ENCODE assay signal across 29 cellular contexts in genomic region chr21:45313682-45314081, GRCh38. TPM values are rescaled to one million over a fixed set of nuclear protein-coding genes. Genes with fewer than 3 reads are reported as not detected.
DNase-seq lines count a peak whose midpoint lies in the region; ATAC-seq, FAIRE-seq and TF ChIP-seq lines count a peak whose summit lies in the region.
"Had no signal": no experiment of that assay in that cellular context is flagged by ENCODE, and none has a peak within 500 bp of the region (broad histone marks: within the 10 kb centered on the region; RNA-seq: fewer than 3 reads in every experiment).

No MANE protein-coding gene starts in this region.

- TF ChIP-seq CTCF in IMR-90 (conservative IDR thresholded peaks at IDR 0.05; ENCODE audit: low read depth, low read length) (no peak), K562 (IDR thresholded peaks at IDR 0.05 in 2 of 3, conservative IDR thresholded peaks at IDR 0.05 in 1 of 3; ENCODE audit: insufficient read depth in 2 of 3, low read depth in 1 of 3, low read length in 3 of 3) (no peak), fibroblast of villous mesenchyme (IDR thresholded peaks at IDR 0.05; ENCODE audit: insufficient read depth, low read depth, low read length) (no peak), type B pancreatic cell (conservative IDR thresholded peaks at IDR 0.05) (no peak)

- no peak overlapping the region for H3K4me3 ChIP-seq in IMR-90 (ENCODE audit: insufficient read depth, low read depth, low read length)
- no peak overlapping the region for H3K4me3 ChIP-seq in K562
- no peak overlapping the region for H3K4me3 ChIP-seq in fibroblast of villous mesenchyme (ENCODE audit: low read depth, low read length)
- H3K4me3 ChIP-seq in SJCRH30, result no peak overlapping the region
- H3K4me3 ChIP-seq: A549, GM12878 had no signal

- H2BK20ac ChIP-seq in IMR-90 (ENCODE audit: low read depth, low read length), result no peak overlapping the region

- H3K79me2 ChIP-seq in K562 (ENCODE audit: control insufficient read depth, insufficient read depth, low read length), result no peaks in the 10 kb centered on the region

- H4K91ac ChIP-seq in IMR-90 (ENCODE audit: insufficient read depth, low read depth, low read length), result no peak overlapping the region; the same call in 1 of the 2 replicates

- H3K9ac ChIP-seq in IMR-90 (ENCODE audit: low read depth, low read length) (no peak overlapping the region), K562 (ENCODE audit: insufficient read depth in 1 of 2, low read depth in 2 of 2, low read length in 2 of 2) (no peak overlapping the region)

- H3K18ac ChIP-seq in IMR-90 (ENCODE audit: low read depth, low read length), result no peak overlapping the region

- no CpG with 5 or more reads among the region's 3 CpGs for WGBS in IMR-90 (ENCODE audit: extremely low coverage in 2 of 2, insufficient read length in 1 of 2), 2 experiments
- 0% methylated on average over 3 of the region's 3 CpGs for whole genome bisulfite sequencing in K562 (ENCODE audit: insufficient coverage, low coverage, missing lambda C conversion rate)

- H4K5ac ChIP-seq in IMR-90 (ENCODE audit: low read depth, low read length), result no peak overlapping the region

- H3K23ac ChIP-seq in IMR-90 (ENCODE audit: low read depth, low read length), result no peak overlapping the region

- H3K4ac ChIP-seq in IMR-90 (ENCODE audit: low read depth, low read length), result peak overlapping the region; percentile 50; the same call in 1 of the 2 replicates

- ATAC-seq in IMR-90 (ENCODE audit: low read depth) (no peak), K562 (no peak), HG03108 (IDR thresholded peaks at IDR 0.05; ENCODE audit: unreplicated experiment) (no peak)
- ATAC-seq: A549, GM12878 had no signal

- H3K27ac Mint-ChIP-seq in type B pancreatic cell, result peak overlapping the region; percentile 13
- H3K27ac Mint-ChIP-seq: B cell; CD4-positive, CD25-positive, alpha-beta regulatory T cell; CD8-positive, alpha-beta memory T cell had no signal

- H3K4me2 ChIP-seq in IMR-90 (ENCODE audit: low read depth, low read length), result no peak overlapping the region
- H3K4me2 ChIP-seq in K562 (ENCODE audit: insufficient read depth, low read length), result no peak overlapping the region
- H3K4me2 ChIP-seq: A549 had no signal

- peaks cover 24% of the 10 kb centered on the region for H3K4me1 ChIP-seq in IMR-90 (ENCODE audit: control insufficient read depth, insufficient read depth, low read length)
- peaks cover 8 to 26% of the 10 kb centered on the region in 2 experiments for H3K4me1 ChIP-seq in K562 (replicated peaks in 1 of 2; ENCODE audit: control insufficient read depth in 2 of 2, insufficient read depth in 2 of 2, low read length in 2 of 2)
- H3K4me1 ChIP-seq in SJCRH30, result peaks cover 14% of the 10 kb centered on the region

- no peaks in the 10 kb centered on the region for H3K9me3 Mint-ChIP-seq in type B pancreatic cell
- H3K9me3 Mint-ChIP-seq: CD8-positive, alpha-beta memory T cell had no signal

- peaks cover 4% of the 10 kb centered on the region for H3K36me3 Mint-ChIP-seq in type B pancreatic cell
- H3K36me3 Mint-ChIP-seq: CD14-positive monocyte; CD4-positive, alpha-beta memory T cell; CD4-positive, CD25-positive, alpha-beta regulatory T cell had no signal

- TF ChIP-seq POLR2A in IMR-90 (IDR thresholded peaks at IDR 0.05; ENCODE audit: low read depth, low read length) (no peak), K562 (conservative IDR thresholded peaks at IDR 0.05) (no peak)

- TF ChIP-seq RAD21 in IMR-90 (IDR thresholded peaks at IDR 0.05; ENCODE audit: low read length), result no peak
- TF ChIP-seq RAD21 in K562 (CRISPR knock-in tag; conservative IDR thresholded peaks at IDR 0.05 in 1 of 2, IDR thresholded peaks at IDR 0.05 in 1 of 2), result no peak

- H3K27ac ChIP-seq in IMR-90 (ENCODE audit: insufficient read depth, low read length) (no peak overlapping the region), K562 (ENCODE audit: extremely low read depth, low read depth, low read length) (no peak overlapping the region), SJCRH30 (no peak overlapping the region)
- H3K27ac ChIP-seq: A549 had no signal

- CTCF ChIA-PET in IMR-90 (lab: Yijun Ruan, JAX) (no interaction called here), K562 (lab: Yijun Ruan, JAX; ENCODE audit: low intra/inter-chr PET ratio) (no interaction called here)

- no peak overlapping the region; the same call in 1 of the 2 replicates for H2BK120ac ChIP-seq in IMR-90 (ENCODE audit: low read depth, low read length)

- H3K4me1 Mint-ChIP-seq in type B pancreatic cell (ENCODE audit: unreplicated experiment), result peaks cover 8% of the 10 kb centered on the region
- H3K4me1 Mint-ChIP-seq: B cell had no signal

- H3K9me1 ChIP-seq in IMR-90 (ENCODE audit: insufficient read depth, low read length) (peaks cover 19% of the 10 kb centered on the region), K562 (ENCODE audit: control insufficient read depth, insufficient read depth, low read length) (no peaks in the 10 kb centered on the region)

- H2BK15ac ChIP-seq in IMR-90 (ENCODE audit: low read depth, low read length), result no peak overlapping the region

- H3K27me3 Mint-ChIP-seq in type B pancreatic cell, result no peaks in the 10 kb centered on the region

- peaks cover 0 to 14% of the 10 kb centered on the region in 2 experiments; a peak in 2 of 4 replicates for H3K79me1 ChIP-seq in IMR-90 (ENCODE audit: low read depth in 1 of 2, low read length in 2 of 2)

- BruUV-seq in IMR-90 (replicated peaks; lab: Mats Ljungman, UMichigan) (no TSS peak), K562 (replicated peaks; lab: Mats Ljungman, UMichigan) (no TSS peak)

- no peak overlapping the region; the same call in 1 of the 2 replicates for H2AK5ac ChIP-seq in IMR-90 (ENCODE audit: low read depth, low read length)

- in situ Hi-C loops in IMR-90 (cut with MboI; ENCODE audit: low sequenced_read_pairs) (no loop called here), K562 (cut with MboI) (no loop called here)

- no peak overlapping the region for H3K14ac ChIP-seq in IMR-90 (replicated peaks; ENCODE audit: low read depth, low read length)

- DNase-seq in IMR-90, result no peak
- no peak for DNase-seq in K562 (ENCODE audit: extremely low read depth in 1 of 4, low spot score in 3 of 4)
- DNase-seq in fibroblast of villous mesenchyme (ENCODE audit: low read depth), result peak; percentile 81
- no peak for DNase-seq in type B pancreatic cell (ENCODE audit: extremely low spot score, unreplicated experiment)
- no peak for DNase-seq in NCI-H774 (lab: John Stamatoyannopoulos, UW)
- no peak for DNase-seq in dedifferentiated amniotic fluid mesenchymal stem cell (ENCODE audit: extremely low spot score)
- no peak for DNase-seq in SJCRH30
- DNase-seq: 8988T; AML-193; C1 segment of cervical spinal cord; CD4-positive, alpha-beta memory T cell; CD4-positive, CD25-positive, alpha-beta regulatory T cell; CD8-positive, alpha-beta memory T cell; COR-L47; DMS 273 treated with DMSO at 0.1 percent for 48 hours; DMS153; DMS53; DMS79; DND-41; EL; GDM1 had no signal

- H3K9me3 ChIP-seq in IMR-90 (ENCODE audit: control insufficient read depth, insufficient read depth, low read length) (no peaks in the 10 kb centered on the region), K562 (replicated peaks; ENCODE audit: control insufficient read depth, insufficient read depth, low read depth, low read length) (no peaks in the 10 kb centered on the region), SJCRH30 (replicated peaks) (0 out of 2 replicates have a peak, but pooled peaks cover 6% of the 10 kb centered on the region)
- H3K9me3 ChIP-seq: A549 had no signal

- H4K20me1 ChIP-seq in IMR-90 (ENCODE audit: insufficient read depth, low read length) (no peaks in the 10 kb centered on the region; the same call in 1 of the 2 replicates), K562 (replicated peaks; ENCODE audit: control insufficient read depth, insufficient read depth, low read length) (peaks cover 4% of the 10 kb centered on the region; the same call in 1 of the 2 replicates)

- H3K36me3 ChIP-seq in IMR-90 (ENCODE audit: control insufficient read depth, insufficient read depth, low read length) (no peaks in the 10 kb centered on the region), K562 (ENCODE audit: control insufficient read depth, insufficient read depth, low read length) (no peaks in the 10 kb centered on the region), SJCRH30 (no peaks in the 10 kb centered on the region)

- no peak overlapping the region for H4K8ac ChIP-seq in IMR-90 (ENCODE audit: low read depth in 2 of 2, low read length in 2 of 2)

- H2AFZ ChIP-seq in IMR-90 (replicated peaks; ENCODE audit: low read length, poor library complexity), result no peak overlapping the region
- H2AFZ ChIP-seq in K562 (ENCODE audit: low read depth, low read length), result no peak overlapping the region

- no peak overlapping the region for H2BK5ac ChIP-seq in IMR-90 (ENCODE audit: low read depth, low read length, poor library complexity, severe bottlenecking)

- no peak overlapping the region for H2AK9ac ChIP-seq in IMR-90 (replicated peaks; ENCODE audit: low read depth, low read length, poor library complexity)

- H3K56ac ChIP-seq in IMR-90 (ENCODE audit: extremely low read depth, insufficient read depth, low read length), result no peak overlapping the region

- no peak overlapping the region for H3K4me3 Mint-ChIP-seq in type B pancreatic cell
- H3K4me3 Mint-ChIP-seq: B cell; CD14-positive monocyte; CD4-positive, alpha-beta memory T cell; CD4-positive, CD25-positive, alpha-beta regulatory T cell; CD8-positive, alpha-beta memory T cell had no signal

- POLR2A ChIA-PET in IMR-90 (lab: Charles Lee; ENCODE audit: unreplicated experiment) (no interaction called here), K562 (lab: Yijun Ruan, JAX) (interaction anchor here (0.8 to 1.2 kb wide), 3 partner anchors 9 to 204 kb away, joined by 3 read pairs; no protein-coding TSS in a partner anchor)

- FAIRE-seq in K562 (lab: Jason Lieb, UNC), result peak; percentile 26
- FAIRE-seq: A549, GM12878, GM12892, GM18507, GM19239 had no signal

- intact Hi-C loops in IMR-90 (cut with micrococcal nuclease), result no loop called here
- intact Hi-C loops in K562 (cut with micrococcal nuclease), result no loop called here

- H3K27me3 ChIP-seq in IMR-90 (ENCODE audit: control insufficient read depth, insufficient read depth, low read length) (no peaks in the 10 kb centered on the region), K562 (ENCODE audit: control insufficient read depth in 2 of 2, insufficient read depth in 2 of 2, low read length in 2 of 2) (peaks cover 15 to 29% of the 10 kb centered on the region in 2 experiments; a peak in 4 of 5 replicates), SJCRH30 (no peaks in the 10 kb centered on the region)

- TF ChIP-seq EP300 in K562 (IDR thresholded peaks at IDR 0.05; ENCODE audit: low read length), result no peak

- dilution Hi-C loops in IMR-90 (cut with HindIII; ENCODE audit: low sequenced_read_pairs, unreplicated experiment), result no loop called here

RNA-seq across cellular contexts. Expression of gene POFUT2, which starts 26.0 kb away (rescaled TPM):
- total RNA-seq in IMR-90 (2012; rRNA removed) (18.8 and 23.9 TPM in 2 replicates), K562 (2014; rRNA removed) (11.0 and 16.7 TPM in 2 replicates), K562 (2014; rRNA removed; fragmentation: Illumina TruSeq; extraction: Trizol) (7.6 and 9.2 TPM in 2 replicates), K562 (2015; rRNA removed; fragmentation: Illumina TruSeq; extraction: Trizol) (9.2 and 9.5 TPM in 2 replicates), K562 (2021) (24.2 and 24.6 TPM in 2 replicates), fibroblast of villous mesenchyme (43.8 and 60.0 TPM in 2 replicates), type B pancreatic cell (ENCODE audit: low replicate concordance) (42.5 and 52.8 TPM in 2 replicates)
- polyA plus RNA-seq in IMR-90 (2012; rRNA removed) (58.5 and 59.3 TPM in 2 replicates), K562 (2011; rRNA removed) (15.6 and 25.2 TPM in 2 replicates), K562 (2014; fragmentation: Illumina TruSeq; extraction: Trizol) (18.0 and 21.0 TPM in 2 replicates), K562 (2014; fragmentation: Nextera tagmentation; extraction: Ambion mirVana) (1 to 10 TPM; 1.1 to 2.9 TPM), K562 (2014; rRNA removed) (18.3 and 21.2 TPM in 2 replicates)
- 46.5 and 53.6 TPM in 2 replicates for polyA plus RNA-seq in IMR-90 (2012; cell fraction: cytosol; rRNA removed)
- polyA plus RNA-seq in IMR-90 (2012; cell fraction: nucleus; rRNA removed; ENCODE audit: low replicate concordance), result 236 and 251 TPM in 2 replicates
- total RNA-seq in K562 (2011; cell fraction: chromatin; rRNA removed; ENCODE audit: low replicate concordance), result 120 and 232 TPM in 2 replicates
- 126 and 138 TPM in 2 replicates for total RNA-seq in K562 (2011; cell fraction: nucleolus; rRNA removed)
- 113 and 131 TPM in 2 replicates for total RNA-seq in K562 (2011; cell fraction: nucleoplasm; rRNA removed)
- polyA plus RNA-seq in K562 (2011; cell fraction: cytosol; rRNA removed), result 9.5 and 12.5 TPM in 2 replicates
- 152 and 163 TPM in 2 replicates for polyA plus RNA-seq in K562 (2011; cell fraction: nucleus; rRNA removed)
- polyA plus RNA-seq in K562 (2012), result 16.7 and 35.4 TPM in 2 replicates
- 6.4 and 6.5 TPM in 2 replicates for polyA minus RNA-seq in K562 (2011; rRNA and poly(A)+ RNA removed)
- 3.6 and 8.4 TPM in 2 replicates for polyA minus RNA-seq in K562 (2011; cell fraction: cytosol; rRNA and poly(A)+ RNA removed)
- 33.5 and 49.3 TPM in 2 replicates for polyA minus RNA-seq in K562 (2011; cell fraction: nucleus; rRNA and poly(A)+ RNA removed)
- 15.2 and 16.5 TPM in 2 replicates for total RNA-seq in SJCRH30 (2014; rRNA removed; shearing (Covaris generic))
